31 cellular contexts compared by ENCODE assay signal in the genomic region with DNA sequence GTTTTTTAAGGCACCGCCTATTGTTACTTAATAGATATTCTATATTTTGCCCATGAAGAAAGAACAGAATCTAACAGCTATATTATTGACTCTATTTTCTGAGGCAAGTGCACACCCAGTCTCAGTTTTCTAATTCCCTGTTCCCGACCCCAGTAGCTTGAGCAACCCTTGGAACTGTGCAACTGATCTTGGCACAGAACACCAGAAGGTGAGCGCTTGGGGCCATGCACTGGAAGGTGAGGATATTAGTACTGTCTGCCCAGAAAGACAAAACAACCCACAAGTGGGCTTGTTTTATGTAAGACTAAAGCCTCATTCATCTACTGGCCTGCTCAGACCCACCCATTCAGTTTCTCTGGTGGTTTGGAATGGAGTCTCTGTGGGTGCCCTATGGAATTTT.
"Had no signal": no experiment of that assay in that cellular context is flagged by ENCODE, and none has a peak within 500 bp of the region (broad histone marks: within the 10 kb centered on the region; RNA-seq: fewer than 3 reads in every experiment).

No MANE protein-coding gene starts in this region.

- DNase-seq: Karpas-422, MG63, MM.1S, MV-4-11, NCI-H1048, NCI-H1092, NCI-H1092 treated with DMSO at 0.1 percent for 48 hours, NCI-H1105, NCI-H1105 treated with DMSO at 0.1 percent for 48 hours, NCI-H1417 treated with DMSO at 0.1 percent for 48 hours, NCI-H1436, NCI-H1436 treated with DMSO at 0.1 percent for 48 hours, NCI-H1694, NCI-H1694 treated with DMSO at 0.1 percent for 48 hours, NCI-H187, NCI-H187 treated with DMSO at 0.1 percent for 48 hours, NCI-H1930, NCI-H2029, NCI-H2029 treated with DMSO at 0.1 percent for 48 hours, NCI-H2081, NCI-H2081 treated with DMSO at 0.1 percent for 48 hours, NCI-H2107, NCI-H2171, NCI-H2171 treated with DMSO at 0.1 percent for 48 hours, NCI-H2227 treated with DMSO at 0.1 percent for 48 hours, NCI-H226, NCI-H345, NCI-H446, NCI-H446 treated with DMSO at 0.1 percent for 48 hours, NCI-H510A, NCI-H510A treated with DMSO at 0.1 percent for 48 hours had no signal
